ENCODE assay signal across 6 cellular contexts in the genomic region with DNA sequence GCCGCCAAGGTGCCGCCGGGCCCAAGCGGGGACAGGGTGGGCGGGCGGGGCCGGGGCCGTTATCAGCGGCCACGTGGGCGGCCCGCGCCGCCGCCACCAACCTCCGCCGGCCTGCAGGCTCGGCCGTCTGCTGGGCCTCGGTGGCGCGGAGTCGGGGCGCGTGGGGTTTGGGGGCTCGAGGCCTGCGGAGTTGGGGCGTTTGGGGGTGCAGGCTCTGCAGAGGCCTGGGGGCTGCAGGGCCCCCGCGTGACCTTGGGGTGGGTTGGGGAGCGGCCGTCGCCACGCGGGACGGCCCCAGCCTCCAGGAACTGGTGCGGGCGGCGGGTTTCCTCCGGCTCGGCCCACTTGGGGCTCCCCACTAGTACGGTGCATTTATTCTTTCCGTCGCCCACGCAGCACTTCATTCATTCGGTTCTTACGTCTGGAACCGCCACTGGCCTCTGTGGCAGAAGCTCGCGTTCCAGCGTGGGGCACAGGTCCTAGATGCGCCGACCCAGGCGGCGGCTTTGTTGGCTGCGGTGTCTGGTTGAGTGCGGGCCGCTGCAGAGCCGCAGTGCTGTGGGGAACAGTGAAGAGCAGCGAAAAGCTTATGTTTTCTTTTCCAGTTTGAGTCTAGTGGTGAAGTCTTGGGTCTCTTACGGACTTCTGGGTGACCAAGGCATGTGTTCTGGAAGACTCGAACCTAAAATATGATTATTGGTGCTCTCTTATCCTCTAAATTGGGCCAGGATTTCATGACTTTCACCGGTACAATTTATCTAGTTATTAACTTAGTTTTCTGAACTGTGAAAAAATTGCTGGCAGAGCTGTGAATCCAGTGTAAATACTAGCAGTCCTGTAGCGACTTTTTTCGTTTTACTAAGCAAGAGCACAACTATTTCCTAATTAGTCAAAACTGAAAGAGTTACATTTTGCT. TPM values are rescaled to one million over a fixed set of nuclear protein-coding genes. Genes with fewer than 3 reads are reported as not detected.
DNase-seq lines count a peak whose midpoint lies in the region; ATAC-seq, FAIRE-seq and TF ChIP-seq lines count a peak whose summit lies in the region.

No MANE protein-coding gene starts in this region.

- H3K9me3 ChIP-seq in keratinocyte (ENCODE audit: control insufficient read depth, low read depth, low read length) = no peaks in the 10 kb centered on the region

- no peaks in the 10 kb centered on the region for H3K9me3 Mint-ChIP-seq in activated T-cell treated with anti-CD3 and anti-CD28 coated beads, Interleukin-2, amount 50 U/mL, for 4 hours
- H3K9me3 Mint-ChIP-seq in stimulated activated naive CD8-positive, alpha-beta T cell treated with anti-CD3 and anti-CD28 coated beads, Interleukin-15, Interleukin-2, amounts not matched to agents 100 ng/mL and 50 ng/mL, for 24 hours = no peaks in the 10 kb centered on the region

- TF ChIP-seq CTCF in keratinocyte (optimal IDR thresholded peaks at IDR 0.05 in 1 of 3, IDR thresholded peaks at IDR 0.05 in 1 of 3, conservative IDR thresholded peaks at IDR 0.05 in 1 of 3; ENCODE audit: extremely low read depth in 1 of 3, insufficient read depth in 2 of 3, low read length in 3 of 3) = no peak

- H3K4me3 ChIP-seq in keratinocyte (ENCODE audit: control insufficient read depth in 2 of 3, extremely low read depth in 1 of 3, insufficient read depth in 2 of 3, low read depth in 1 of 3, low read length in 3 of 3) = peak overlapping the region; percentile 86 to 94 (median 88)

- H3K4me1 Mint-ChIP-seq in activated T-cell treated with anti-CD3 and anti-CD28 coated beads, Interleukin-2, amount 50 U/mL, for 4 hours (ENCODE audit: low read depth) = peaks cover 39% of the 10 kb centered on the region
- H3K4me1 Mint-ChIP-seq in stimulated activated naive CD8-positive, alpha-beta T cell treated with anti-CD3 and anti-CD28 coated beads, Interleukin-15, Interleukin-2, amounts not matched to agents 100 ng/mL and 50 ng/mL, for 24 hours (ENCODE audit: low read depth) = peaks cover 51% of the 10 kb centered on the region

- peak overlapping the region; percentile 95 for H3K27ac Mint-ChIP-seq in stimulated activated naive CD8-positive, alpha-beta T cell treated with anti-CD3 and anti-CD28 coated beads, Interleukin-15, Interleukin-2, amounts not matched to agents 100 ng/mL and 50 ng/mL, for 24 hours

- peak overlapping the region; percentile 68 for H3K27ac ChIP-seq in keratinocyte (ENCODE audit: control insufficient read depth, insufficient read depth, low read length)

- H3K4me3 Mint-ChIP-seq in activated T-cell treated with anti-CD3 and anti-CD28 coated beads, Interleukin-2, amount 50 U/mL, for 4 hours = peak overlapping the region; percentile 91
- H3K4me3 Mint-ChIP-seq in stimulated activated naive CD8-positive, alpha-beta T cell treated with anti-CD3 and anti-CD28 coated beads, Interleukin-15, Interleukin-2, amounts not matched to agents 100 ng/mL and 50 ng/mL, for 24 hours = peak overlapping the region; percentile 96

- ATAC-seq in GM18498 (IDR thresholded peaks at IDR 0.05; ENCODE audit: unreplicated experiment) = peak; percentile 23
- peak; percentile 28 for ATAC-seq in HG03354 (IDR thresholded peaks at IDR 0.05; ENCODE audit: poor library complexity, severe bottlenecking, unreplicated experiment)
- peak; percentile 45 to 51 for ATAC-seq in activated T-cell treated with anti-CD3 and anti-CD28 coated beads, Interleukin-2, amount 50 U/mL, for 4 hours

- peaks cover 26 to 39% of the 10 kb centered on the region in 2 experiments for H3K36me3 ChIP-seq in keratinocyte (ENCODE audit: control insufficient read depth in 2 of 2, extremely low read depth in 1 of 2, insufficient read depth in 2 of 2, low read length in 2 of 2)

- dilution Hi-C loops in keratinocyte (cut with MboI; ENCODE audit: extremely low pct_ligation_motif_present, low sequenced_read_pairs) = no loop called here

- H4K20me1 ChIP-seq in keratinocyte (ENCODE audit: control insufficient read depth, extremely low read depth, insufficient read depth, low read length) = peaks cover 2% of the 10 kb centered on the region

- H3K27me3 ChIP-seq in keratinocyte (ENCODE audit: control insufficient read depth, extremely low read depth, insufficient read depth, low read length) = no peaks in the 10 kb centered on the region

- no peaks in the 10 kb centered on the region for H3K27me3 Mint-ChIP-seq in activated T-cell treated with anti-CD3 and anti-CD28 coated beads, Interleukin-2, amount 50 U/mL, for 4 hours (ENCODE audit: low read depth)
- no peaks in the 10 kb centered on the region for H3K27me3 Mint-ChIP-seq in stimulated activated naive CD8-positive, alpha-beta T cell treated with anti-CD3 and anti-CD28 coated beads, Interleukin-15, Interleukin-2, amounts not matched to agents 100 ng/mL and 50 ng/mL, for 24 hours

- H3K79me2 ChIP-seq in keratinocyte (ENCODE audit: control insufficient read depth, insufficient read depth, low read length) = peaks cover 84% of the 10 kb centered on the region

- peak; percentile 74 for DNase-seq in activated T-cell treated with anti-CD3 and anti-CD28 coated beads, Interleukin-2, amount 50 U/mL, for 4 hours
- DNase-seq in keratinocyte (ENCODE audit: low read depth, low spot score) (no peak), midbrain (lab: John Stamatoyannopoulos, UW) (no peak)

- no peak for FAIRE-seq in keratinocyte (lab: Jason Lieb, UNC)

- peak overlapping the region; percentile 19 for H2AFZ ChIP-seq in keratinocyte (ENCODE audit: control insufficient read depth, low read length)

- peaks cover 16% of the 10 kb centered on the region for H3K4me1 ChIP-seq in keratinocyte (ENCODE audit: control insufficient read depth, extremely low read depth, insufficient read depth, low read length)

- H3K4me2 ChIP-seq in keratinocyte (ENCODE audit: control insufficient read depth, extremely low read depth, insufficient read depth, low read depth, low read length) = peak overlapping the region; percentile 89

- no peaks in the 10 kb centered on the region for H3K9me1 ChIP-seq in keratinocyte (ENCODE audit: control insufficient read depth, extremely low read depth, insufficient read depth, low read length)

- peak overlapping the region; percentile 93 for H3K9ac ChIP-seq in keratinocyte (ENCODE audit: control insufficient read depth, extremely low read depth, insufficient read depth, low read length)

- H3K36me3 Mint-ChIP-seq in activated T-cell treated with anti-CD3 and anti-CD28 coated beads, Interleukin-2, amount 50 U/mL, for 4 hours (ENCODE audit: insufficient read depth) = peaks cover 21% of the 10 kb centered on the region
- peaks cover 57% of the 10 kb centered on the region for H3K36me3 Mint-ChIP-seq in stimulated activated naive CD8-positive, alpha-beta T cell treated with anti-CD3 and anti-CD28 coated beads, Interleukin-15, Interleukin-2, amounts not matched to agents 100 ng/mL and 50 ng/mL, for 24 hours (ENCODE audit: low read depth)

RNA-seq across cellular contexts. Expression of gene TRMT2A, which starts 0.9 kb away (rescaled TPM):
- total RNA-seq in activated T-cell treated with anti-CD3 and anti-CD28 coated beads, Interleukin-2, amount 50 U/mL, for 4 hours = 100 to 1,000 TPM; 143 to 161 (median 146) TPM
- polyA plus RNA-seq in keratinocyte = 18.3 to 53.7 TPM (median 20.6 TPM) in 3 replicates
- polyA plus RNA-seq in keratinocyte (2011; ENCODE audit: low read depth) = 5.6 TPM
- polyA plus RNA-seq in keratinocyte (2011; cell fraction: cytosol; rRNA removed) = 9.5 and 16.8 TPM in 2 replicates
- polyA plus RNA-seq in keratinocyte (2011; cell fraction: nucleus; rRNA removed) = 94.5 and 118 TPM in 2 replicates
- polyA plus RNA-seq in keratinocyte (2012; ENCODE audit: low replicate concordance) = 25.8 and 30.1 TPM in 2 replicates
- 23.0 to 59.2 TPM (median 34.2 TPM) in 3 replicates for polyA minus RNA-seq in keratinocyte
- 46.4 TPM for polyA minus RNA-seq in keratinocyte (2011; cell fraction: cytosol; rRNA and poly(A)+ RNA removed)
- 28.0 and 35.1 TPM in 2 replicates for polyA minus RNA-seq in keratinocyte (2011; cell fraction: nucleus; rRNA and poly(A)+ RNA removed)

RNA-seq across cellular contexts. Expression of gene RANBP1, which starts 2.0 kb away (rescaled TPM):
- total RNA-seq in activated T-cell treated with anti-CD3 and anti-CD28 coated beads, Interleukin-2, amount 50 U/mL, for 4 hours = 100 to 1,000 TPM; 453 to 533 (median 503) TPM
- polyA plus RNA-seq in keratinocyte = 141 to 278 TPM (median 193 TPM) in 3 replicates
- polyA plus RNA-seq in keratinocyte (2011; ENCODE audit: low read depth) = 44.3 TPM
- polyA plus RNA-seq in keratinocyte (2011; cell fraction: cytosol; rRNA removed) = 251 and 309 TPM in 2 replicates
- polyA plus RNA-seq in keratinocyte (2011; cell fraction: nucleus; rRNA removed) = 131 and 136 TPM in 2 replicates
- polyA plus RNA-seq in keratinocyte (2012; ENCODE audit: low replicate concordance) = 80.4 and 206 TPM in 2 replicates
- polyA minus RNA-seq in keratinocyte = 91.3 to 166 TPM (median 155 TPM) in 3 replicates
- polyA minus RNA-seq in keratinocyte (2011; cell fraction: cytosol; rRNA and poly(A)+ RNA removed) = 158 TPM
- polyA minus RNA-seq in keratinocyte (2011; cell fraction: nucleus; rRNA and poly(A)+ RNA removed) = 27.4 and 32.5 TPM in 2 replicates

RNA-seq across cellular contexts. Expression of gene ZDHHC8, which starts 13.7 kb away (rescaled TPM):
- 10 to 100 TPM; 88.2 to 99.5 (median 89.5) TPM for total RNA-seq in activated T-cell treated with anti-CD3 and anti-CD28 coated beads, Interleukin-2, amount 50 U/mL, for 4 hours
- 16.0 to 44.5 TPM (median 25.4 TPM) in 3 replicates for polyA plus RNA-seq in keratinocyte
- polyA plus RNA-seq in keratinocyte (2011; ENCODE audit: low read depth) = 3.4 TPM
- polyA plus RNA-seq in keratinocyte (2011; cell fraction: cytosol; rRNA removed) = 16.7 and 34.6 TPM in 2 replicates
- 170 and 225 TPM in 2 replicates for polyA plus RNA-seq in keratinocyte (2011; cell fraction: nucleus; rRNA removed)
- 17.3 and 50.3 TPM in 2 replicates for polyA plus RNA-seq in keratinocyte (2012; ENCODE audit: low replicate concordance)
- polyA minus RNA-seq in keratinocyte = 23.9 to 130 TPM (median 28.7 TPM) in 3 replicates
- polyA minus RNA-seq in keratinocyte (2011; cell fraction: cytosol; rRNA and poly(A)+ RNA removed) = 26.3 TPM
- polyA minus RNA-seq in keratinocyte (2011; cell fraction: nucleus; rRNA and poly(A)+ RNA removed) = 28.4 and 56.4 TPM in 2 replicates

RNA-seq across cellular contexts. Expression of gene CCDC188, which starts 32.9 kb away (rescaled TPM):
- not detected for total RNA-seq in activated T-cell treated with anti-CD3 and anti-CD28 coated beads, Interleukin-2, amount 50 U/mL, for 4 hours
- polyA plus RNA-seq in keratinocyte = not detected in 3 replicates
- polyA plus RNA-seq in keratinocyte (2011; ENCODE audit: low read depth) = not detected
- polyA plus RNA-seq in keratinocyte (2011; cell fraction: cytosol; rRNA removed) = not detected in 2 replicates
- not detected in 2 replicates for polyA plus RNA-seq in keratinocyte (2011; cell fraction: nucleus; rRNA removed)
- not detected in 2 replicates for polyA plus RNA-seq in keratinocyte (2012; ENCODE audit: low replicate concordance)
- polyA minus RNA-seq in keratinocyte = not detected in 3 replicates
- polyA minus RNA-seq in keratinocyte (2011; cell fraction: cytosol; rRNA and poly(A)+ RNA removed) = not detected
- polyA minus RNA-seq in keratinocyte (2011; cell fraction: nucleus; rRNA and poly(A)+ RNA removed) = not detected in 2 replicates

RNA-seq across cellular contexts. Expression of gene DGCR8, which starts 37.9 kb away (rescaled TPM):
- 10 to 100 TPM; 56.2 to 65.3 (median 60.9) TPM for total RNA-seq in activated T-cell treated with anti-CD3 and anti-CD28 coated beads, Interleukin-2, amount 50 U/mL, for 4 hours
- 14.3 to 24.3 TPM (median 17.2 TPM) in 3 replicates for polyA plus RNA-seq in keratinocyte
- polyA plus RNA-seq in keratinocyte (2011; ENCODE audit: low read depth) = 13.5 TPM
- 11.2 and 13.8 TPM in 2 replicates for polyA plus RNA-seq in keratinocyte (2011; cell fraction: cytosol; rRNA removed)
- polyA plus RNA-seq in keratinocyte (2011; cell fraction: nucleus; rRNA removed) = 61.4 and 73.1 TPM in 2 replicates
- polyA plus RNA-seq in keratinocyte (2012; ENCODE audit: low replicate concordance) = 14.1 and 20.0 TPM in 2 replicates
- 15.3 to 41.9 TPM (median 20.6 TPM) in 3 replicates for polyA minus RNA-seq in keratinocyte
- 11.7 TPM for polyA minus RNA-seq in keratinocyte (2011; cell fraction: cytosol; rRNA and poly(A)+ RNA removed)
- polyA minus RNA-seq in keratinocyte (2011; cell fraction: nucleus; rRNA and poly(A)+ RNA removed) = 21.3 and 26.5 TPM in 2 replicates
